10 cellular contexts compared by ENCODE assay signal in the genomic region with DNA sequence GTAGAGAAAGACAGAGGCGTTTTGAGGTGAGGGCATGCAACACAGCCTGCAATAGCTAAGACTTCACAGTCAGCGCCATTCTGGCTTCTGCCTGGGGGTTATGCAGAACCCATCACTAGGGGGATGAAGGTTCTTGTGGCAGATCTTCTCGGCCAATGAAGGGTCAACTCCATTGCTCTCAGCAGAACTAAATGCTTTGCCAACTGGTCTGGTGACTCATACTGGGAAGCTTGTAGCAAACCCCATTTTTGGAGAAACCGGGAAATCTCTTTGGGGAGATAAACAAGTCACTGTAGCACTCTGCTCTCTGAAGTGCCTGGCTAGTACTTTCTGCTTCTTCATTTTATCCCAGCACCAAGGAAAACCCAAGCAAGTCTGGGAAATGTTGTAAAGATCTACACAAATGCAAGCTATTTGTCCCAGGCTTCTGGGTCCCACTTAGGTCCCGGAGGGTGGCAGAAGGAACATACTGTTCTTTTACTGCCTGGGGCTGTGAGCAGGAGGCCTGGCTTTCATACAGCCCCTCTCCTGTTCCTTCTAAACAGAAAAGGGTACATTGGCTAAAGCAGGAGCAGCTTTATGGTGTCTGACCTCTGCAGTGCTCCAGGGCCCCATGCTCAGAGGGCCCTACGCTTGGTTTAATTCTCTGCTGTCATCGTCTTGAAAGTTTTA. TPM values are rescaled to one million over a fixed set of nuclear protein-coding genes. Genes with fewer than 3 reads are reported as not detected.
DNase-seq lines count a peak whose midpoint lies in the region; ATAC-seq and TF ChIP-seq lines count a peak whose summit lies in the region.
"Had no signal": no experiment of that assay in that cellular context is flagged by ENCODE, and none has a peak within 500 bp of the region (broad histone marks: within the 10 kb centered on the region; RNA-seq: fewer than 3 reads in every experiment).

No MANE protein-coding gene starts in this region.

- no peak for TF ChIP-seq CTCF in Peyer's patch (IDR thresholded peaks at IDR 0.05)
- TF ChIP-seq CTCF in upper lobe of left lung (IDR thresholded peaks at IDR 0.05), result no peak

- TF ChIP-seq POLR2A in Peyer's patch (IDR thresholded peaks at IDR 0.05) (no peak), upper lobe of left lung (IDR thresholded peaks at IDR 0.05) (no peak)

- no peaks in the 10 kb centered on the region for H3K9me3 ChIP-seq in Peyer's patch
- no peaks in the 10 kb centered on the region for H3K9me3 ChIP-seq in mesodermal cell (ENCODE audit: control insufficient read depth, low read length)
- no peaks in the 10 kb centered on the region for H3K9me3 ChIP-seq in upper lobe of left lung

- H3K27me3 ChIP-seq in Peyer's patch (no peaks in the 10 kb centered on the region), upper lobe of left lung (no peaks in the 10 kb centered on the region)

- DNase-seq in Peyer's patch (no peak), epidermal melanocyte (ENCODE audit: insufficient read length, low spot score) (peak; percentile 32), upper lobe of left lung (peak in 1 of 2 donors; percentile 29), SHP77 (lab: John Stamatoyannopoulos, UW) (no peak), NCI-H2196 (lab: John Stamatoyannopoulos, UW; ENCODE audit: unreplicated experiment) (no peak)
- DNase-seq: NCI-H1694 had no signal

- no peaks in the 10 kb centered on the region for H3K36me3 ChIP-seq in Peyer's patch
- no peaks in the 10 kb centered on the region for H3K36me3 ChIP-seq in mesodermal cell (ENCODE audit: control insufficient read depth, insufficient read depth, low read length)
- H3K36me3 ChIP-seq in upper lobe of left lung, result no peaks in the 10 kb centered on the region

- WGBS in mesodermal cell (ENCODE audit: insufficient coverage in 2 of 2), 2 experiments, result 91 to 98% methylated on average over 5 of the region's 7 CpGs
- 75 to 81% methylated on average over 7 of the region's 7 CpGs for WGBS in upper lobe of left lung, 2 donors

- H3K4me3 ChIP-seq in Peyer's patch (no peak overlapping the region), mesodermal cell (ENCODE audit: extremely low read depth, insufficient read depth, low read length, poor library complexity, severe bottlenecking) (no peak overlapping the region), upper lobe of left lung (no peak overlapping the region)

- H3K27ac ChIP-seq in Peyer's patch, result peak overlapping the region; percentile 60 to 93 (median 61)
- peak overlapping the region; percentile 69 for H3K27ac ChIP-seq in mesodermal cell (ENCODE audit: low read depth, low read length, severe bottlenecking)
- H3K27ac ChIP-seq in upper lobe of left lung, result peak overlapping the region; percentile 13 to 72 (median 52)

- ATAC-seq in upper lobe of left lung (ENCODE audit: low FRiP score in 2 of 2) (peak; percentile 35 to 72), HG02852 (IDR thresholded peaks at IDR 0.05; ENCODE audit: unreplicated experiment) (no peak), HG02870 (IDR thresholded peaks at IDR 0.05; ENCODE audit: unreplicated experiment) (no peak)
- ATAC-seq: activated naive CD4-positive, alpha-beta T cell treated with anti-CD3 and anti-CD28 coated beads, Interleukin-2, amount 50 U/mL, for 72 hours had no signal

- H3K4me1 ChIP-seq in Peyer's patch, result peaks cover 0 to 37% (median 0%) of the 10 kb centered on the region in 4 donors
- peaks cover 29% of the 10 kb centered on the region for H3K4me1 ChIP-seq in mesodermal cell (ENCODE audit: control insufficient read depth, insufficient read depth, low read length, poor library complexity, severe bottlenecking)
- H3K4me1 ChIP-seq in upper lobe of left lung, result peaks cover 9 to 24% (median 13%) of the 10 kb centered on the region in 4 donors

- TF ChIP-seq EP300 in upper lobe of left lung (IDR thresholded peaks at IDR 0.05), result peak in 1 of 4 donors; percentile 16

RNA-seq across cellular contexts. Expression of gene SHISA4, which starts 28.8 kb away (rescaled TPM):
- 10 to 100 TPM in 1 of 4 donors, 1 to 10 TPM in 3; 2.9 to 10.7 (median 4.8) TPM for total RNA-seq in Peyer's patch
- 21.8 TPM for polyA plus RNA-seq in mesodermal cell (2013, experiment 1 of 2)
- polyA plus RNA-seq in mesodermal cell (2013, experiment 2 of 2), result 17.1 TPM
- total RNA-seq in upper lobe of left lung, result 10 to 100 TPM in 5 of 6 donors, 1 to 10 TPM in 1; 4.6 to 20.9 (median 11.8) TPM

RNA-seq across cellular contexts. Expression of gene LMOD1, which starts 28.9 kb away (rescaled TPM):
- total RNA-seq in Peyer's patch, result 10 to 100 TPM in 3 of 4 donors, 1 to 10 TPM in 1; 10.0 to 70.1 (median 32.6) TPM
- polyA plus RNA-seq in mesodermal cell (2013, experiment 1 of 2), result 1.9 TPM
- polyA plus RNA-seq in mesodermal cell (2013, experiment 2 of 2), result 1.5 TPM
- 10 to 100 TPM; 16.6 to 28.1 (median 22.9) TPM for total RNA-seq in upper lobe of left lung
- total RNA-seq: activated naive CD4-positive, alpha-beta T cell treated with anti-CD3 and anti-CD28 coated beads, Interleukin-2, amount 50 U/mL, for 72 hours had no signal

RNA-seq across cellular contexts. Expression of gene TIMM17A, which starts 37.8 kb away (rescaled TPM):
- total RNA-seq in Peyer's patch (10 to 100 TPM; 20.6 to 31.0 (median 21.6) TPM), upper lobe of left lung (10 to 100 TPM; 11.7 to 38.9 (median 23.2) TPM)
- polyA plus RNA-seq in mesodermal cell (2013, experiment 1 of 2), result 66.0 TPM
- 63.3 TPM for polyA plus RNA-seq in mesodermal cell (2013, experiment 2 of 2)

Comparison
In these comparisons a context has a peak if more than half of its experiments do, and no peak if none do; other contexts are left out.
1. ATAC-seq: peak in upper lobe of left lung (2 of 2); none in HG02852 (single experiment) and HG02870 (single experiment).
2. Peak in every context shown above with its lines, with median percentiles within 50 percentile points of each other: H3K27ac ChIP-seq.